8 cellular contexts compared by ENCODE assay signal in genomic region chr22:36775589-36775965, GRCh38. TPM values are rescaled to one million over a fixed set of nuclear protein-coding genes. Genes with fewer than 3 reads are reported as not detected.
DNase-seq lines count a peak whose midpoint lies in the region; ATAC-seq and TF ChIP-seq lines count a peak whose summit lies in the region.

No MANE protein-coding gene starts in this region.

- peak overlapping the region; percentile 91 for H3K4me3 Mint-ChIP-seq in neural progenitor cell

- H3K27ac Mint-ChIP-seq in neural progenitor cell, result peak overlapping the region; percentile 90

- peaks cover 11 to 26% (median 25%) of the 10 kb centered on the region in 4 donors for H3K4me1 ChIP-seq in esophagus muscularis mucosa
- peaks cover 7% of the 10 kb centered on the region for H3K4me1 ChIP-seq in neural progenitor cell
- peaks cover 13% of the 10 kb centered on the region for H3K4me1 ChIP-seq in upper lobe of right lung

- H3K36me3 ChIP-seq in MG63 (no peaks in the 10 kb centered on the region), esophagus muscularis mucosa (no peaks in the 10 kb centered on the region), neural progenitor cell (no peaks in the 10 kb centered on the region), upper lobe of right lung (no peaks in the 10 kb centered on the region)

- peaks cover 3% of the 10 kb centered on the region for H3F3A ChIP-seq in neural progenitor cell (ENCODE audit: low read depth)

- H3K4me3 ChIP-seq in MG63, result peak overlapping the region; percentile 60
- peak overlapping the region; percentile 69 to 93 (median 84) for H3K4me3 ChIP-seq in esophagus muscularis mucosa
- H3K4me3 ChIP-seq in neural progenitor cell, result peak overlapping the region; percentile 77
- H3K4me3 ChIP-seq in upper lobe of right lung, result peak overlapping the region; percentile 89

- peak; percentile 1 for ATAC-seq in upper lobe of right lung

- peaks cover 3% of the 10 kb centered on the region for H4K20me1 ChIP-seq in neural progenitor cell (ENCODE audit: low read depth)

- TF ChIP-seq EP300 in esophagus muscularis mucosa (IDR thresholded peaks at IDR 0.05), result no peak

- intact Hi-C loops in esophagus muscularis mucosa (cut with DNase I) (loop anchor here (5.0 to 10.0 kb wide), 2 partner anchors 241 to 412 kb away; partner anchors contain the start of gene C1QTNF6), upper lobe of right lung (cut with DNase I) (no loop called here)

- no peaks in the 10 kb centered on the region for H3K27me3 ChIP-seq in MG63
- no peaks in the 10 kb centered on the region for H3K27me3 ChIP-seq in esophagus muscularis mucosa
- peaks cover 10% of the 10 kb centered on the region for H3K27me3 ChIP-seq in neural progenitor cell
- no peaks in the 10 kb centered on the region for H3K27me3 ChIP-seq in upper lobe of right lung

- no peaks in the 10 kb centered on the region for H3K27me3 Mint-ChIP-seq in neural progenitor cell (ENCODE audit: insufficient read depth, low read depth)

- peak overlapping the region; percentile 81 for H2AFZ ChIP-seq in neural progenitor cell (replicated peaks)

- H3K9me3 Mint-ChIP-seq in neural progenitor cell, result peaks cover 19% of the 10 kb centered on the region

- H3K4me2 ChIP-seq in neural progenitor cell, result peak overlapping the region; percentile 88

- DNase-seq in activated T-cell treated with anti-CD3 and anti-CD28 coated beads for 1 hour (ENCODE audit: low read depth) (peak; percentile 34), MG63 (peak; percentile 15), esophagus muscularis mucosa (ENCODE audit: extremely low spot score) (no peak), neural progenitor cell (ENCODE audit: low spot score) (peak; percentile 69), upper lobe of right lung (no peak), A172 (ENCODE audit: low spot score) (no peak)
- no peak for DNase-seq in activated T-cell treated with anti-CD3 and anti-CD28 coated beads, Interleukin-2, amount 50 U/mL, for 1 hour
- peak; percentile 66 for DNase-seq in activated CD8-positive, alpha-beta memory T cell treated with anti-CD3 and anti-CD28 coated beads, Interleukin-2, amount 50 U/mL, for 48 hours

- under 1% methylated on average over 14 of the region's 23 CpGs for WGBS in esophagus muscularis mucosa

- H3K79me2 ChIP-seq in neural progenitor cell (ENCODE audit: low read depth), result no peaks in the 10 kb centered on the region

- TF ChIP-seq CTCF in esophagus muscularis mucosa (IDR thresholded peaks at IDR 0.05) (no peak), neural progenitor cell (IDR thresholded peaks at IDR 0.05) (no peak), upper lobe of right lung (IDR thresholded peaks at IDR 0.05) (no peak)

- H3K9ac ChIP-seq in neural progenitor cell, result peak overlapping the region; percentile 39

- peaks cover 8% of the 10 kb centered on the region for H3K36me3 Mint-ChIP-seq in neural progenitor cell

- no peaks in the 10 kb centered on the region for H3K9me3 ChIP-seq in MG63
- no peaks in the 10 kb centered on the region for H3K9me3 ChIP-seq in esophagus muscularis mucosa
- no peaks in the 10 kb centered on the region for H3K9me3 ChIP-seq in neural progenitor cell (ENCODE audit: low read depth)
- H3K9me3 ChIP-seq in upper lobe of right lung, result no peaks in the 10 kb centered on the region

- H3K27ac ChIP-seq in esophagus muscularis mucosa (replicated peaks in 1 of 4) (peak overlapping the region; percentile 86 to 94 (median 86)), neural progenitor cell (no peak overlapping the region), upper lobe of right lung (peak overlapping the region; percentile 90)

- TF ChIP-seq POLR2A in esophagus muscularis mucosa (IDR thresholded peaks at IDR 0.05; ENCODE audit: low read depth), result no peak

- peaks cover 22% of the 10 kb centered on the region for H3K4me1 Mint-ChIP-seq in neural progenitor cell

RNA-seq across cellular contexts. Expression of gene IFT27, which starts 0.3 kb away (rescaled TPM):
- total RNA-seq in MG63 (2014; rRNA removed; shearing (Covaris generic); ENCODE audit: low replicate concordance), result 11.1 and 26.7 TPM in 2 replicates
- 10 to 100 TPM; 15.2 to 24.1 (median 17.0) TPM for total RNA-seq in esophagus muscularis mucosa
- total RNA-seq in neural progenitor cell (ENCODE audit: low replicate concordance), result 31.7 and 37.1 TPM in 2 replicates
- 21.5 TPM for total RNA-seq in upper lobe of right lung
- total RNA-seq in A172 (2014; rRNA removed; shearing (Covaris generic)), result 12.5 and 14.2 TPM in 2 replicates

RNA-seq across cellular contexts. Expression of gene PVALB, which starts 41.3 kb away (rescaled TPM):
- total RNA-seq in MG63 (2014; rRNA removed; shearing (Covaris generic); ENCODE audit: low replicate concordance), result not detected in 2 replicates
- total RNA-seq in esophagus muscularis mucosa (not detected), neural progenitor cell (ENCODE audit: low replicate concordance) (not detected in 2 replicates), upper lobe of right lung (2.5 TPM)
- 1.2 TPM in 1 of 2 replicates, not detected in the other for total RNA-seq in A172 (2014; rRNA removed; shearing (Covaris generic))

Comparison
In these comparisons a context has a peak if more than half of its experiments do, and no peak if none do; other contexts are left out.
1. DNase-seq: peak in activated T-cell treated with anti-CD3 and anti-CD28 coated beads for 1 hour (single experiment), MG63 (single experiment), activated CD8-positive, alpha-beta memory T cell treated with anti-CD3 and anti-CD28 coated beads, Interleukin-2, amount 50 U/mL, for 48 hours (single experiment) and neural progenitor cell (single experiment); none in activated T-cell treated with anti-CD3 and anti-CD28 coated beads, Interleukin-2, amount 50 U/mL, for 1 hour (single experiment), esophagus muscularis mucosa (single experiment), upper lobe of right lung (single experiment) and A172 (single experiment).
2. Peak in every context shown above with its lines, with median percentiles within 50 percentile points of each other: H3K4me3 ChIP-seq.